ENCODE assay signal across 22 cellular contexts in genomic region chr1:151998611-151999362, GRCh38. TPM values are rescaled to one million over a fixed set of nuclear protein-coding genes. Genes with fewer than 3 reads are reported as not detected.
DNase-seq lines count a peak whose midpoint lies in the region; ATAC-seq and TF ChIP-seq lines count a peak whose summit lies in the region.
"Had no signal": no experiment of that assay in that cellular context is flagged by ENCODE, and none has a peak within 500 bp of the region (broad histone marks: within the 10 kb centered on the region; RNA-seq: fewer than 3 reads in every experiment).

No MANE protein-coding gene starts in this region.

- peaks cover 14% of the 10 kb centered on the region for H3K4me1 Mint-ChIP-seq in activated CD8-positive, alpha-beta T cell treated with anti-CD3 and anti-CD28 coated beads for 36 hours (ENCODE audit: low read depth)

- H3K9me3 ChIP-seq in mucosa of descending colon: no peaks in the 10 kb centered on the region
- H3K9me3 ChIP-seq: HAP-1, spleen, stomach, upper lobe of left lung had no signal

- peaks cover 26% of the 10 kb centered on the region for H3K4me1 ChIP-seq in mucosa of descending colon (ENCODE audit: low read depth)

- H3K27me3 Mint-ChIP-seq in activated CD8-positive, alpha-beta T cell treated with anti-CD3 and anti-CD28 coated beads for 36 hours: peaks cover 6% of the 10 kb centered on the region

- POLR2A ChIA-PET in activated CD8-positive, alpha-beta T cell treated with anti-CD3 and anti-CD28 coated beads for 36 hours (lab: Charles Lee): interaction anchor here (0.6 to 1.2 kb wide), 3 partner anchors 11 to 37 kb away, joined by 3 read pairs; no protein-coding TSS in a partner anchor

- peak; percentile 52 for ATAC-seq in mucosa of descending colon
- ATAC-seq in GM19328 (IDR thresholded peaks at IDR 0.05; ENCODE audit: unreplicated experiment): no peak
- ATAC-seq in activated CD8-positive, alpha-beta T cell treated with anti-CD3 and anti-CD28 coated beads for 36 hours: no peak
- ATAC-seq: SK-N-SH treated with all-trans-retinoic acid at 6 μM for 48 hours had no signal

- DNase-seq in H4 (ENCODE audit: low spot score): peak; percentile 30
- peak; percentile 25 for DNase-seq in NCI-H69 (lab: John Stamatoyannopoulos, UW)
- peak; percentile 98 for DNase-seq in epithelial cell of proximal tubule (ENCODE audit: low read depth)
- no peak for DNase-seq in mucosa of descending colon
- DNase-seq in posterior vena cava (ENCODE audit: low spot score): no peak
- no peak for DNase-seq in NCI-H146 (lab: John Stamatoyannopoulos, UW)
- DNase-seq in activated CD8-positive, alpha-beta T cell treated with anti-CD3 and anti-CD28 coated beads for 36 hours: no peak
- DNase-seq: activated B cell treated with CpG ODN at 0.5 μM for 24 hours; activated CD8-positive, alpha-beta memory T cell treated with anti-CD3 and anti-CD28 coated beads for 24 hours; activated naive CD4-positive, alpha-beta T cell treated with anti-CD3 and anti-CD28 coated beads, Interleukin-2, amount 10 ng/mL, durations not matched to agents 7 days and 5 days; activated T-cell treated with anti-CD3 and anti-CD28 coated beads, Interleukin-2, amount 50 U/mL, for 48 hours; AML-193; anterior cingulate cortex; CD8-positive, alpha-beta memory T cell; NCI-H1694 treated with DMSO at 0.1 percent for 48 hours; spleen; stimulated activated CD4-positive, alpha-beta T cell treated with anti-CD3 and anti-CD28 coated beads, Interleukin-4, amount 100 ng/mL, for 24 hours; stomach; upper lobe of left lung had no signal

- no peak overlapping the region for H3K4me3 Mint-ChIP-seq in activated CD8-positive, alpha-beta T cell treated with anti-CD3 and anti-CD28 coated beads for 36 hours
- H3K4me3 Mint-ChIP-seq: activated B cell treated with CpG ODN at 0.5 μM for 24 hours; activated naive CD4-positive, alpha-beta T cell treated with anti-CD3 and anti-CD28 coated beads, Interleukin-2, amount 10 ng/mL, durations not matched to agents 7 days and 5 days; CD8-positive, alpha-beta memory T cell had no signal

- H3K27ac Mint-ChIP-seq in activated CD8-positive, alpha-beta T cell treated with anti-CD3 and anti-CD28 coated beads for 36 hours: no peak overlapping the region
- H3K27ac Mint-ChIP-seq: activated B cell treated with CpG ODN at 0.5 μM for 24 hours; activated naive CD4-positive, alpha-beta T cell treated with anti-CD3 and anti-CD28 coated beads, Interleukin-2, amount 10 ng/mL, durations not matched to agents 7 days and 5 days; CD8-positive, alpha-beta memory T cell had no signal

- no peaks in the 10 kb centered on the region for H3K36me3 Mint-ChIP-seq in activated CD8-positive, alpha-beta T cell treated with anti-CD3 and anti-CD28 coated beads for 36 hours (ENCODE audit: low read depth)
- H3K36me3 Mint-ChIP-seq: activated naive CD4-positive, alpha-beta T cell treated with anti-CD3 and anti-CD28 coated beads, Interleukin-2, amount 10 ng/mL, durations not matched to agents 7 days and 5 days had no signal

- CTCF ChIA-PET in activated CD8-positive, alpha-beta T cell treated with anti-CD3 and anti-CD28 coated beads for 36 hours (lab: Charles Lee): interaction anchor here (0.9 to 13.5 kb wide), 8 partner anchors 16 to 111 kb away, joined by 3 to 321 read pairs (median 63); no protein-coding TSS in a partner anchor

- no peaks in the 10 kb centered on the region for H3K36me3 ChIP-seq in mucosa of descending colon (ENCODE audit: low read depth)
- H3K36me3 ChIP-seq: HAP-1, spleen, stomach, upper lobe of left lung had no signal

- H3K9me3 Mint-ChIP-seq in activated CD8-positive, alpha-beta T cell treated with anti-CD3 and anti-CD28 coated beads for 36 hours: no peaks in the 10 kb centered on the region
- H3K9me3 Mint-ChIP-seq: activated B cell treated with CpG ODN at 0.5 μM for 24 hours; activated naive CD4-positive, alpha-beta T cell treated with anti-CD3 and anti-CD28 coated beads, Interleukin-2, amount 10 ng/mL, durations not matched to agents 7 days and 5 days; CD8-positive, alpha-beta memory T cell had no signal

- H3K4me3 ChIP-seq in epithelial cell of proximal tubule (ENCODE audit: low read depth, low read length) (no peak overlapping the region), mucosa of descending colon (no peak overlapping the region)
- H3K4me3 ChIP-seq: HAP-1, spleen, stomach, upper lobe of left lung had no signal

- TF ChIP-seq CTCF in epithelial cell of proximal tubule (conservative IDR thresholded peaks at IDR 0.05; ENCODE audit: low read depth, low read length) (no peak), mucosa of descending colon (IDR thresholded peaks at IDR 0.05) (no peak)
- TF ChIP-seq CTCF in activated CD8-positive, alpha-beta T cell treated with anti-CD3 and anti-CD28 coated beads for 36 hours (IDR thresholded peaks at IDR 0.05): no peak

- intact Hi-C loops in mucosa of descending colon (cut with DNase I, micrococcal nuclease): loop anchor here in 1 of 2 donors (5.0 kb wide), 1 partner anchor 36 kb away; no protein-coding TSS in a partner anchor
- intact Hi-C loops in posterior vena cava (cut with DNase I): loop anchor here in 1 of 2 donors (5.0 kb wide), 1 partner anchor 51 kb away; no protein-coding TSS in a partner anchor
- intact Hi-C loops in activated CD8-positive, alpha-beta T cell treated with anti-CD3 and anti-CD28 coated beads for 36 hours (cut with micrococcal nuclease): loop anchor here (2.0 to 5.0 kb wide), 2 partner anchors 32 to 66 kb away; no protein-coding TSS in a partner anchor

RNA-seq across cellular contexts. Expression of gene S100A10, which starts 5.1 kb away (rescaled TPM):
- total RNA-seq in H4 (2014; rRNA removed; shearing (Covaris generic)): 58.6 and 87.8 TPM in 2 replicates
- 216 and 394 TPM in 2 replicates for total RNA-seq in epithelial cell of proximal tubule
- 1,000 to 10,000 TPM in 2 of 3 donors, 100 to 1,000 TPM in 1; 540 to 1,335 (median 1,083) TPM for total RNA-seq in mucosa of descending colon
- total RNA-seq in posterior vena cava: 100 to 1,000 TPM; 244 to 281 TPM
- total RNA-seq in activated CD8-positive, alpha-beta T cell treated with anti-CD3 and anti-CD28 coated beads for 36 hours: 100 to 1,000 TPM; 208 to 220 TPM

RNA-seq across cellular contexts. Expression of gene S100A11, which starts 38.0 kb away (rescaled TPM):
- 377 and 488 TPM in 2 replicates for total RNA-seq in H4 (2014; rRNA removed; shearing (Covaris generic))
- total RNA-seq in epithelial cell of proximal tubule (575 and 947 TPM in 2 replicates), mucosa of descending colon (100 to 1,000 TPM in 1 of 3 donors, 10 to 100 TPM in 2; 88.8 to 230 (median 93.8) TPM), posterior vena cava (100 to 1,000 TPM; 406 to 484 TPM)
- total RNA-seq in activated CD8-positive, alpha-beta T cell treated with anti-CD3 and anti-CD28 coated beads for 36 hours: 100 to 1,000 TPM; 131 to 144 TPM

Comparison
In these comparisons a context has a peak if more than half of its experiments do, and no peak if none do; other contexts are left out.
1. DNase-seq: peak in H4 (single experiment), NCI-H69 (single experiment) and epithelial cell of proximal tubule (single experiment); none in mucosa of descending colon (0 of 3), posterior vena cava (single experiment), NCI-H146 (single experiment) and activated CD8-positive, alpha-beta T cell treated with anti-CD3 and anti-CD28 coated beads for 36 hours (single experiment).